In the genomic region with DNA sequence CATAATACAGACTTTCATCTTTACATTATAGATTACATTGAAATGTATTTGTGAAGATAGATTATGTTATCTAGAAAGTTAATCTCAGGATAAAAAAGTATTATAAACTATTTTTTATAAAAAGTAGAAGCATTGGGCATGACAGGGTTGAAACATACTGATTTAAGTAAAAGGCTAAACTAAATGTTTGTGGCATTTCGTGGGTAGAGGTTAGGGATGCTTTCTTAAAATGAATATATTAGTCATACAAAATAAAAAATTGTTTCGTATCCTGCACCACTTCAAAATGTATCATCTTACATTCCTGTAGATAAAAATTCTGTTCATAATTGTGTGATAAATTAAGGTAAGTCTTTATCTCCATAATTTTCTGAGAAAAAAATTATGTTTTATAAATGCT, we compare ENCODE assay signal across 27 cellular contexts.
"Had no signal": no experiment of that assay in that cellular context is flagged by ENCODE, and none has a peak within 500 bp of the region (broad histone marks: within the 10 kb centered on the region; RNA-seq: fewer than 3 reads in every experiment).

No MANE protein-coding gene starts in this region.

- H3K4me1 ChIP-seq: left lung, lower lobe of right lung, prostate gland, suprapubic skin, tibial artery, uterus had no signal

- DNase-seq: hypothalamus; immature natural killer cell; kidney; left colon; left lung; lower lobe of right lung; mammary epithelial cell; mesenchymal stem cell; naive thymus-derived CD8-positive, alpha-beta T cell; occipital lobe; retina; right cardiac atrium; small intestine; spleen; stimulated activated CD4-positive, alpha-beta T cell treated with anti-CD3 and anti-CD28 coated beads, Interleukin-4, amount 100 ng/mL, for 24 hours; stimulated activated naive CD4-positive, alpha-beta T cell; tibial artery; uterus had no signal

- H3K4me3 Mint-ChIP-seq: immature natural killer cell; naive thymus-derived CD8-positive, alpha-beta T cell; nephron; neural crest cell; stimulated activated effector memory CD8-positive, alpha-beta T cell treated with anti-CD3 and anti-CD28 coated beads, Interleukin-12 subunit alpha, Interleukin-12 subunit beta, amount 100 ng/mL, for 72 hours; stimulated activated naive CD8-positive, alpha-beta T cell treated with anti-CD3 and anti-CD28 coated beads, Interleukin-15, Interleukin-2, amounts not matched to agents 100 ng/mL and 50 ng/mL, for 24 hours; type B pancreatic cell had no signal

- H3K27ac ChIP-seq: left lung, lower lobe of right lung, neutrophil, prostate gland, spleen, suprapubic skin, thoracic aorta, tibial artery, uterus had no signal

- H3K27me3 Mint-ChIP-seq: stimulated activated naive CD8-positive, alpha-beta T cell treated with anti-CD3 and anti-CD28 coated beads, Interleukin-15, Interleukin-2, amounts not matched to agents 100 ng/mL and 50 ng/mL, for 24 hours; type B pancreatic cell had no signal

- H3K9me3 ChIP-seq: left lung, lower lobe of right lung, neutrophil, prostate gland, suprapubic skin, thoracic aorta, uterus had no signal

- H3K36me3 ChIP-seq: left lung, lower lobe of right lung, neutrophil, prostate gland, spleen, suprapubic skin, thoracic aorta, tibial artery had no signal

- H3K27me3 ChIP-seq: left lung, neutrophil, spleen, suprapubic skin, tibial artery, uterus had no signal

- H3K27ac Mint-ChIP-seq: immature natural killer cell; naive thymus-derived CD8-positive, alpha-beta T cell; nephron; stimulated activated effector memory CD8-positive, alpha-beta T cell treated with anti-CD3 and anti-CD28 coated beads, Interleukin-12 subunit alpha, Interleukin-12 subunit beta, amount 100 ng/mL, for 72 hours; stimulated activated naive CD8-positive, alpha-beta T cell treated with anti-CD3 and anti-CD28 coated beads, Interleukin-15, Interleukin-2, amounts not matched to agents 100 ng/mL and 50 ng/mL, for 24 hours; type B pancreatic cell had no signal

- H3K4me1 Mint-ChIP-seq: immature natural killer cell; naive thymus-derived CD8-positive, alpha-beta T cell; nephron; stimulated activated effector memory CD8-positive, alpha-beta T cell treated with anti-CD3 and anti-CD28 coated beads, Interleukin-12 subunit alpha, Interleukin-12 subunit beta, amount 100 ng/mL, for 72 hours had no signal

- H3K4me3 ChIP-seq: left lung, lower lobe of right lung, prostate gland, spleen, suprapubic skin, thoracic aorta, tibial artery, uterus had no signal

- H3K36me3 Mint-ChIP-seq: immature natural killer cell; naive thymus-derived CD8-positive, alpha-beta T cell; stimulated activated effector memory CD8-positive, alpha-beta T cell treated with anti-CD3 and anti-CD28 coated beads, Interleukin-12 subunit alpha, Interleukin-12 subunit beta, amount 100 ng/mL, for 72 hours; type B pancreatic cell had no signal

- H3K9me3 Mint-ChIP-seq: immature natural killer cell; naive thymus-derived CD8-positive, alpha-beta T cell; stimulated activated effector memory CD8-positive, alpha-beta T cell treated with anti-CD3 and anti-CD28 coated beads, Interleukin-12 subunit alpha, Interleukin-12 subunit beta, amount 100 ng/mL, for 72 hours; stimulated activated naive CD8-positive, alpha-beta T cell treated with anti-CD3 and anti-CD28 coated beads, Interleukin-15, Interleukin-2, amounts not matched to agents 100 ng/mL and 50 ng/mL, for 24 hours; type B pancreatic cell had no signal
